In genomic region chr5:1134478-1134877, GRCh38 we compare ENCODE assay signal across 1 cellular context.
TF ChIP-seq lines count a peak whose summit lies in the region.

No MANE protein-coding gene starts in this region.

TF ChIP-seq in HepG2, 621 proteins besides CTCF, POLR2A, EP300 and RAD21 (continued from another document):
- no peak for TF ChIP-seq RERE (CRISPR knock-in tag; IDR thresholded peaks at IDR 0.05; ENCODE audit: low read depth)
- no peak for TF ChIP-seq ZNF414 (CRISPR knock-in tag; IDR thresholded peaks at IDR 0.05)
- TF ChIP-seq DBP (CRISPR knock-in tag; IDR thresholded peaks at IDR 0.05; ENCODE audit: not compliant biosample characterization): no peak
- TF ChIP-seq HDAC1 (CRISPR knock-in tag; IDR thresholded peaks at IDR 0.05): 0 out of 2 replicates have a peak, but pooled peaks have one; percentile 11
- no peak for TF ChIP-seq ZBTB46 (CRISPR knock-in tag; IDR thresholded peaks at IDR 0.05; ENCODE audit: borderline replicate concordance)
- peak; percentile 51 for TF ChIP-seq STAG1 (CRISPR knock-in tag; IDR thresholded peaks at IDR 0.05)
- TF ChIP-seq ZBTB25 (CRISPR knock-in tag; IDR thresholded peaks at IDR 0.05): no peak
- no peak for TF ChIP-seq ZNF703 (CRISPR knock-in tag; IDR thresholded peaks at IDR 0.05; ENCODE audit: borderline replicate concordance)
- TF ChIP-seq MAFK (conservative IDR thresholded peaks at IDR 0.05 in 1 of 2, IDR thresholded peaks at IDR 0.05 in 1 of 2; ENCODE audit: low read length in 2 of 2): no peak
- no peak for TF ChIP-seq ZXDC (CRISPR knock-in tag; IDR thresholded peaks at IDR 0.05)
- no peak for TF ChIP-seq KLF12 (CRISPR knock-in tag; IDR thresholded peaks at IDR 0.05; ENCODE audit: borderline replicate concordance)
- no peak for TF ChIP-seq KDM5B (CRISPR knock-in tag; IDR thresholded peaks at IDR 0.05; ENCODE audit: borderline replicate concordance)
- no peak for TF ChIP-seq ARNT2 (CRISPR knock-in tag; IDR thresholded peaks at IDR 0.05; ENCODE audit: low read depth)
- no peak for TF ChIP-seq ZFP37 (CRISPR knock-in tag; IDR thresholded peaks at IDR 0.05; ENCODE audit: borderline replicate concordance)
- peak; percentile 90 for TF ChIP-seq GFI1 (CRISPR knock-in tag; IDR thresholded peaks at IDR 0.05; ENCODE audit: borderline replicate concordance)
- TF ChIP-seq ZSCAN30 (CRISPR knock-in tag; IDR thresholded peaks at IDR 0.05): no peak
- 0 out of 2 replicates have a peak, but pooled peaks have one; percentile 17 for TF ChIP-seq FOXK1 (CRISPR knock-in tag; IDR thresholded peaks at IDR 0.05; ENCODE audit: borderline replicate concordance, low read depth)
- no peak for TF ChIP-seq ZHX2 (IDR thresholded peaks at IDR 0.05; ENCODE audit: low read depth)
- no peak for TF ChIP-seq ZHX2 (CRISPR knock-in tag; IDR thresholded peaks at IDR 0.05; ENCODE audit: borderline replicate concordance)
- TF ChIP-seq ZNF143 (CRISPR knock-in tag; IDR thresholded peaks at IDR 0.05): no peak
- TF ChIP-seq ZNF720 (CRISPR knock-in tag; IDR thresholded peaks at IDR 0.05): no peak
- TF ChIP-seq ZFY (CRISPR knock-in tag; IDR thresholded peaks at IDR 0.05): no peak
- TF ChIP-seq SMC3 (IDR thresholded peaks at IDR 0.05; ENCODE audit: low read length): 0 out of 2 replicates have a peak, but pooled peaks have one; percentile 22
- no peak for TF ChIP-seq SIX4 (CRISPR knock-in tag; IDR thresholded peaks at IDR 0.05)
- TF ChIP-seq HMG20B (CRISPR knock-in tag; conservative IDR thresholded peaks at IDR 0.05): 0 out of 2 replicates have a peak, but pooled peaks have one; percentile 21
- TF ChIP-seq MAF1 (CRISPR knock-in tag; IDR thresholded peaks at IDR 0.05; ENCODE audit: borderline replicate concordance): no peak
- no peak for TF ChIP-seq MED13 (CRISPR knock-in tag; IDR thresholded peaks at IDR 0.05)
- peak; percentile 18; the same call in 1 of the 2 replicates for TF ChIP-seq HMG20A (CRISPR knock-in tag; IDR thresholded peaks at IDR 0.05; ENCODE audit: borderline replicate concordance)
- TF ChIP-seq ZNF276 (CRISPR knock-in tag; IDR thresholded peaks at IDR 0.05; ENCODE audit: low read depth): 0 out of 2 replicates have a peak, but pooled peaks have one; percentile 60
- TF ChIP-seq ZSCAN12 (CRISPR knock-in tag; IDR thresholded peaks at IDR 0.05): no peak
- no peak for TF ChIP-seq ZNF619 (CRISPR knock-in tag; IDR thresholded peaks at IDR 0.05)
